ENCODE assay signal across 26 cellular contexts in the genomic region with DNA sequence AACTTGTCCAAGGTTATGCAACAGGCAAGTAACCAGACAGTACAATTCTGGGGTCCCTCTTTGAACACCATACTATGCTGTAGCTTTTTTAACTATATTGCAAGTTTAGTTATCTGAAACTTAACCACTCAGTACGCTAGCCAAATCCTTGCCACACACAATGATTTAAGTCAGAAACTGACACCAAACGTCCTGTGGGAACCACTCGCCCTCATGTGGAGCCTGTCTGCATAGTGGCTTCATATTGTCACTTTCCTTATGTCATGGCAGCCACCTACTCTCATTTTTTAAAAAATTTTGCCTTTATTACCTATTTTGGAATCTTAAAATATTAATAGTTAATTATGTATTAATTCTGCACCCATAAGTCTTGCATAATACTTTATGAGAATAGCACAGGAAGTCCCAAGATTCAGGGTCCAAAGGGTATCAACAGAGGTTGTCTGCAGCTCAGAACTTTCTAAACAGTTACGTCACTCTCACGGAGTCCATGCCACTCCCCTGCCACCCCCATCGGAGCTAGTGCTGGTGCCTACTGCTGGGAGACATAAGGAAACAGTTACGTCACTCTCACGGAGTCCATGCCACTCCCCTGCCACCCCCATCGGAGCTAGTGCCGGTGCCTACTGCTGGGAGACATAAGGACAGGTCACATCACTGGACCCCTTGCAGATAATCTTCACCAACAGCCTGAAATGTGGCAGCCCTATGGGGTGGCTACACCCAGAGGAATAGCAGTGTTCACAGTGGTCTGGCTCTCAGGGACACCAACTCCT.
DNase-seq lines count a peak whose midpoint lies in the region; ATAC-seq, FAIRE-seq and TF ChIP-seq lines count a peak whose summit lies in the region.
"Had no signal": no experiment of that assay in that cellular context is flagged by ENCODE, and none has a peak within 500 bp of the region (broad histone marks: within the 10 kb centered on the region; RNA-seq: fewer than 3 reads in every experiment).

No MANE protein-coding gene starts in this region.

- H3K36me3 ChIP-seq in HEK293 (ENCODE audit: control insufficient read depth in 2 of 2, insufficient read depth in 1 of 2, low read length in 2 of 2) (no peaks in the 10 kb centered on the region), Peyer's patch (no peaks in the 10 kb centered on the region), small intestine (ENCODE audit: control insufficient read depth in 2 of 2, insufficient read depth in 2 of 2, low read length in 2 of 2) (no peaks in the 10 kb centered on the region), gastroesophageal sphincter (no peaks in the 10 kb centered on the region)

- TF ChIP-seq POLR2A in Peyer's patch (IDR thresholded peaks at IDR 0.05) (no peak), gastroesophageal sphincter (IDR thresholded peaks at IDR 0.05) (no peak)

- no peak overlapping the region for H3K4me3 ChIP-seq in HEK293 (ENCODE audit: low read depth, low read length)
- peak overlapping the region in 1 of 4 donors; percentile 10 for H3K4me3 ChIP-seq in Peyer's patch
- peak overlapping the region in 1 of 2 donors; percentile 4 for H3K4me3 ChIP-seq in small intestine (ENCODE audit: low read depth in 1 of 2, low read length in 2 of 2)
- H3K4me3 ChIP-seq in gastroesophageal sphincter, result no peak overlapping the region

- H3K36me3 Mint-ChIP-seq in immature natural killer cell, result peaks cover 4 to 10% (median 6%) of the 10 kb centered on the region in 3 donors
- H3K36me3 Mint-ChIP-seq: activated naive CD8-positive, alpha-beta T cell treated with anti-CD3 and anti-CD28 coated beads for 36 hours; IgD-negative memory B cell had no signal

- no peak overlapping the region for H3K4me3 Mint-ChIP-seq in immature natural killer cell
- H3K4me3 Mint-ChIP-seq: activated naive CD8-positive, alpha-beta T cell treated with anti-CD3 and anti-CD28 coated beads for 36 hours; IgD-negative memory B cell; neural crest cell had no signal

- ATAC-seq in gastroesophageal sphincter (no peak), GM21367 (IDR thresholded peaks at IDR 0.05; ENCODE audit: unreplicated experiment) (no peak)
- ATAC-seq: SK-N-SH treated with all-trans-retinoic acid at 6 μM for 48 hours had no signal

- H3K4me1 Mint-ChIP-seq in immature natural killer cell, result peaks cover 11 to 25% of the 10 kb centered on the region in 2 donors
- H3K4me1 Mint-ChIP-seq: activated naive CD8-positive, alpha-beta T cell treated with anti-CD3 and anti-CD28 coated beads for 36 hours; IgD-negative memory B cell; neural crest cell had no signal

- peaks cover 0 to 28% (median 4%) of the 10 kb centered on the region in 6 donors for H3K9me3 Mint-ChIP-seq in immature natural killer cell

- TF ChIP-seq EP300 in gastroesophageal sphincter (IDR thresholded peaks at IDR 0.05), result no peak

- H3K27ac Mint-ChIP-seq in immature natural killer cell, result no peak overlapping the region
- H3K27ac Mint-ChIP-seq: activated naive CD8-positive, alpha-beta T cell treated with anti-CD3 and anti-CD28 coated beads for 36 hours; IgD-negative memory B cell had no signal

- H3K27ac ChIP-seq in HEK293 (ENCODE audit: extremely low read depth, low read depth, low read length), result no peak overlapping the region
- peak overlapping the region in 1 of 4 donors; percentile 48 for H3K27ac ChIP-seq in Peyer's patch
- peak overlapping the region; percentile 51 to 68 for H3K27ac ChIP-seq in small intestine (ENCODE audit: low read depth in 1 of 2, low read length in 1 of 2)
- H3K27ac ChIP-seq in gastroesophageal sphincter, result no peak overlapping the region
- H3K27ac ChIP-seq: C4-2B, parathyroid adenoma had no signal

- POLR2A ChIA-PET in HEK293 (lab: Yijun Ruan, JAX), result no interaction called here

- H3K9me3 ChIP-seq in HEK293 (ENCODE audit: control insufficient read depth, insufficient read depth, low read depth, low read length) (no peaks in the 10 kb centered on the region), Peyer's patch (peaks cover 0 to 3% (median 0%) of the 10 kb centered on the region in 4 donors), small intestine (ENCODE audit: control insufficient read depth, low read depth) (no peaks in the 10 kb centered on the region), gastroesophageal sphincter (peaks cover 0 to 9% (median 0%) of the 10 kb centered on the region in 3 donors)

- FAIRE-seq in small intestine (lab: Jason Lieb, UNC), result no peak

- TF ChIP-seq CTCF in HEK293 (tag by site-specific recombination; IDR thresholded peaks at IDR 0.05) (no peak), Peyer's patch (IDR thresholded peaks at IDR 0.05) (peak in 2 of 6 experiments; percentile 2 to 6), gastroesophageal sphincter (IDR thresholded peaks at IDR 0.05) (no peak)

- H3K27me3 ChIP-seq in Peyer's patch (no peaks in the 10 kb centered on the region), small intestine (ENCODE audit: control insufficient read depth in 2 of 2, insufficient read depth in 2 of 2, low read length in 2 of 2) (no peaks in the 10 kb centered on the region), gastroesophageal sphincter (no peaks in the 10 kb centered on the region)

- no peaks in the 10 kb centered on the region for H3K4me1 ChIP-seq in HEK293 (ENCODE audit: control insufficient read depth, insufficient read depth, low read length)
- H3K4me1 ChIP-seq in Peyer's patch, result no peaks in the 10 kb centered on the region
- peaks cover 0 to 2% of the 10 kb centered on the region in 2 donors for H3K4me1 ChIP-seq in small intestine (ENCODE audit: control insufficient read depth in 2 of 2, insufficient read depth in 1 of 2, low read depth in 1 of 2, low read length in 1 of 2)
- H3K4me1 ChIP-seq in gastroesophageal sphincter, result no peaks in the 10 kb centered on the region
- H3K4me1 ChIP-seq: parathyroid adenoma had no signal

- no peaks in the 10 kb centered on the region for H3K27me3 Mint-ChIP-seq in immature natural killer cell (ENCODE audit: low read depth in 3 of 3)
- H3K27me3 Mint-ChIP-seq: activated naive CD8-positive, alpha-beta T cell treated with anti-CD3 and anti-CD28 coated beads for 36 hours; IgD-negative memory B cell had no signal

- CTCF ChIA-PET in HEK293 (lab: Yijun Ruan, JAX), result no interaction called here

- DNase-seq in Peyer's patch (peak in 2 of 3 donors; percentile 74 to 86), immature natural killer cell (peak in 2 of 3 donors; percentile 6), small intestine (peak; percentile 97)
- no peak for DNase-seq in stimulated activated CD4-positive, alpha-beta T cell treated with anti-CD3 and anti-CD28 coated beads, Interleukin-4, amount 100 ng/mL, for 1 hour
- DNase-seq: activated CD4-positive, alpha-beta T cell treated with anti-CD3 and anti-CD28 coated beads for 4 hours; activated effector memory CD4-positive, alpha-beta T cell treated with anti-CD3 and anti-CD28 coated beads, Interleukin-2, amount 50 U/mL, for 16 hours; activated naive CD8-positive, alpha-beta T cell treated with anti-CD3 and anti-CD28 coated beads for 36 hours; activated T-cell treated with anti-CD3 and anti-CD28 coated beads, Interleukin-2, amount 50 U/mL, for 1 hour; aorta; caudate nucleus; DND-41; islet precursor cell; NCI-H1436; NCI-H2081 treated with DMSO at 0.1 percent for 48 hours; NCI-H446; NCI-H82; OCI-M1; stimulated activated CD4-positive, alpha-beta T cell treated with anti-CD3 and anti-CD28 coated beads, Interleukin-2, amount 100 ng/mL, for 48 hours had no signal

- WGBS in small intestine, 3 donors, result 13 to 36% (median 23%) methylated on average over 10 of the region's 10 CpGs
- WGBS in gastroesophageal sphincter (ENCODE audit: low coverage in 1 of 2), 2 donors, result 44 to 80% methylated on average over 6 to 7 of the region's 10 CpGs

TF ChIP-seq in HEK293, 187 proteins besides CTCF, POLR2A, EP300 and RAD21:
- TF ChIP-seq ZIC2 (tag by site-specific recombination; IDR thresholded peaks at IDR 0.05), result peak; percentile 85
- TF ChIP-seq ZBTB44 (tag by site-specific recombination; IDR thresholded peaks at IDR 0.05), result no peak
- no peak for TF ChIP-seq ZNF621 (tag by site-specific recombination; IDR thresholded peaks at IDR 0.05)
- TF ChIP-seq ZNF223 (tag by site-specific recombination; IDR thresholded peaks at IDR 0.05), result no peak
- no peak for TF ChIP-seq ZNF701 (tag by site-specific recombination; IDR thresholded peaks at IDR 0.05)
- no peak for TF ChIP-seq ZSCAN18 (tag by site-specific recombination; IDR thresholded peaks at IDR 0.05)
- TF ChIP-seq SALL2 (tag by site-specific recombination; IDR thresholded peaks at IDR 0.05; ENCODE audit: borderline replicate concordance), result no peak

Comparison
In these comparisons a context has a peak if more than half of its experiments do, and no peak if none do; other contexts are left out.
1. H3K27ac ChIP-seq: peak in small intestine (2 of 2); none in HEK293 (single experiment) and gastroesophageal sphincter (0 of 4).